17 cellular contexts compared by ENCODE assay signal in the genomic region with DNA sequence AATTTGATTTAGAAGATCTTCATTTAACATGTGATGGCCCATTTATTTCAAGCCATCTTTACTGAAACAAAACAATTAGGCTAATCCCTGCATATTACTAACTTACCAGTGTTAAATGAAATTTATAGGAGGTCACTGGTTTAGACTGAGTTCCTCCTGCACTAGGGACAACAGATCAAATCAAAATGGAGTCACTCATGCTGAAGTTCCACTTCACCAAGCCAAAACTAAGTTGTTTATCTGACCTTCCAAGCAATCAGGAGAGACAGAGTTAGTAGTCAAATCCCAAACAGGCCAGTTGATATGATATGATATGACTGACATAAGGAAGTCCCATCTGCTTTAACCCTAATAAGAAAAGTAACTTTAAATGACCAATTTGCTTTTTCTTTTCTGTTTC. TPM values are rescaled to one million over a fixed set of nuclear protein-coding genes. Genes with fewer than 3 reads are reported as not detected.
DNase-seq lines count a peak whose midpoint lies in the region; ATAC-seq, FAIRE-seq and TF ChIP-seq lines count a peak whose summit lies in the region.
"Had no signal": no experiment of that assay in that cellular context is flagged by ENCODE, and none has a peak within 500 bp of the region (broad histone marks: within the 10 kb centered on the region; RNA-seq: fewer than 3 reads in every experiment).

No MANE protein-coding gene starts in this region.

- CTCF ChIA-PET in CD8-positive, alpha-beta T cell (lab: Charles Lee): no interaction called here

- no peaks in the 10 kb centered on the region for H3K27me3 ChIP-seq in CD8-positive, alpha-beta T cell (ENCODE audit: insufficient read depth, low read length)
- H3K27me3 ChIP-seq in right cardiac atrium (ENCODE audit: control insufficient read depth, insufficient read depth) (no peaks in the 10 kb centered on the region), pancreas (no peaks in the 10 kb centered on the region), right lobe of liver (no peaks in the 10 kb centered on the region)

- no peaks in the 10 kb centered on the region for H3K36me3 ChIP-seq in CD8-positive, alpha-beta T cell (ENCODE audit: insufficient read depth, low read length)
- H3K36me3 ChIP-seq in pancreas: no peaks in the 10 kb centered on the region
- H3K36me3 ChIP-seq in right lobe of liver: no peaks in the 10 kb centered on the region

- intact Hi-C loops in activated CD4-positive, alpha-beta T cell treated with anti-CD3 and anti-CD28 coated beads, Interleukin-2, amount 10 ng/mL, durations not matched to agents 24 days and 14 days (cut with micrococcal nuclease): loop anchor here (2.0 to 10.0 kb wide), 2 partner anchors 97 to 1257 kb away; no protein-coding TSS in a partner anchor
- intact Hi-C loops in CD8-positive, alpha-beta T cell (cut with DNase I, micrococcal nuclease): loop anchor here in 1 of 2 experiments (10.0 kb wide), 2 partner anchors 217 to 1087 kb away; a partner anchor contains a TSS
- intact Hi-C loops in activated T-helper 2 cell treated with anti-CD3 and anti-CD28 coated beads, Interferon-gamma antibody, Interleukin-2, Interleukin-4, amounts not matched to agents 10 μg/mL and 5 μg/mL and 100 μg/mL, durations not matched to agents 14 hours and 24 hours and 36 hours (cut with micrococcal nuclease): no loop called here
- intact Hi-C loops in right cardiac atrium (cut with DNase I) (no loop called here), pancreas (cut with DNase I) (no loop called here), right lobe of liver (cut with DNase I) (no loop called here)

- H3K27ac ChIP-seq in CD8-positive, alpha-beta T cell (ENCODE audit: low read depth, low read length): no peak overlapping the region
- H3K27ac ChIP-seq in right cardiac atrium (ENCODE audit: low read length): no peak overlapping the region
- H3K27ac ChIP-seq in pancreas: no peak overlapping the region
- H3K27ac ChIP-seq in right lobe of liver: no peak overlapping the region

- TF ChIP-seq CTCF in CD8-positive, alpha-beta T cell (IDR thresholded peaks at IDR 0.05): no peak
- no peak for TF ChIP-seq CTCF in pancreas (IDR thresholded peaks at IDR 0.05)
- no peak for TF ChIP-seq CTCF in right lobe of liver (IDR thresholded peaks at IDR 0.05)

- H3K4me1 ChIP-seq in CD8-positive, alpha-beta T cell (ENCODE audit: insufficient read depth, low read length): peaks cover 22% of the 10 kb centered on the region
- H3K4me1 ChIP-seq in right cardiac atrium (ENCODE audit: control insufficient read depth, insufficient read depth, low read length) (no peaks in the 10 kb centered on the region), pancreas (peaks cover 0 to 9% (median 0%) of the 10 kb centered on the region in 3 donors), right lobe of liver (peaks cover 0 to 17% (median 1%) of the 10 kb centered on the region in 4 donors)

- H3K27ac Mint-ChIP-seq in activated CD4-positive, alpha-beta T cell treated with anti-CD3 and anti-CD28 coated beads, Interleukin-2, amount 10 ng/mL, durations not matched to agents 24 days and 14 days: peak overlapping the region; percentile 22
- no peak overlapping the region for H3K27ac Mint-ChIP-seq in CD8-positive, alpha-beta T cell
- peak overlapping the region; percentile 36 for H3K27ac Mint-ChIP-seq in activated T-helper 2 cell treated with anti-CD3 and anti-CD28 coated beads, Interferon-gamma antibody, Interleukin-2, Interleukin-4, amounts not matched to agents 10 μg/mL and 5 μg/mL and 100 μg/mL, durations not matched to agents 14 hours and 24 hours and 36 hours
- H3K27ac Mint-ChIP-seq in naive B cell: peak overlapping the region in 5 of 6 donors; percentile 5 to 63 (median 19)

- no peak overlapping the region for H3K4me3 ChIP-seq in CD8-positive, alpha-beta T cell (ENCODE audit: low read depth, low read length)
- no peak overlapping the region for H3K4me3 ChIP-seq in right cardiac atrium (ENCODE audit: low read length)
- H3K4me3 ChIP-seq in pancreas: no peak overlapping the region
- H3K4me3 ChIP-seq in right lobe of liver: no peak overlapping the region

- POLR2A ChIA-PET in CD8-positive, alpha-beta T cell (lab: Charles Lee): no interaction called here

- H3K36me3 Mint-ChIP-seq in activated CD4-positive, alpha-beta T cell treated with anti-CD3 and anti-CD28 coated beads, Interleukin-2, amount 10 ng/mL, durations not matched to agents 24 days and 14 days (ENCODE audit: low read depth): peaks cover 46% of the 10 kb centered on the region
- H3K36me3 Mint-ChIP-seq in CD8-positive, alpha-beta T cell: peaks cover 8% of the 10 kb centered on the region
- H3K36me3 Mint-ChIP-seq in activated T-helper 2 cell treated with anti-CD3 and anti-CD28 coated beads, Interferon-gamma antibody, Interleukin-2, Interleukin-4, amounts not matched to agents 10 μg/mL and 5 μg/mL and 100 μg/mL, durations not matched to agents 14 hours and 24 hours and 36 hours (ENCODE audit: low read depth): peaks cover 50% of the 10 kb centered on the region
- H3K36me3 Mint-ChIP-seq in naive B cell: peaks cover 6 to 15% of the 10 kb centered on the region in 2 donors

- H3K27me3 Mint-ChIP-seq in activated CD4-positive, alpha-beta T cell treated with anti-CD3 and anti-CD28 coated beads, Interleukin-2, amount 10 ng/mL, durations not matched to agents 24 days and 14 days: no peaks in the 10 kb centered on the region
- no peaks in the 10 kb centered on the region for H3K27me3 Mint-ChIP-seq in CD8-positive, alpha-beta T cell (ENCODE audit: low read depth)
- no peaks in the 10 kb centered on the region for H3K27me3 Mint-ChIP-seq in activated T-helper 2 cell treated with anti-CD3 and anti-CD28 coated beads, Interferon-gamma antibody, Interleukin-2, Interleukin-4, amounts not matched to agents 10 μg/mL and 5 μg/mL and 100 μg/mL, durations not matched to agents 14 hours and 24 hours and 36 hours (ENCODE audit: low read depth)
- no peaks in the 10 kb centered on the region for H3K27me3 Mint-ChIP-seq in naive B cell
- H3K27me3 Mint-ChIP-seq: IgD-negative memory B cell had no signal

- DNase-seq in activated CD4-positive, alpha-beta T cell treated with anti-CD3 and anti-CD28 coated beads, Interleukin-2, amount 10 ng/mL, durations not matched to agents 24 days and 14 days: no peak
- DNase-seq in activated CD4-positive, alpha-beta T cell treated with anti-CD3 and anti-CD28 coated beads for 4 hours: no peak
- DNase-seq in CD8-positive, alpha-beta T cell: no peak
- DNase-seq in activated T-helper 2 cell treated with anti-CD3 and anti-CD28 coated beads, Interferon-gamma antibody, Interleukin-2, Interleukin-4, amounts not matched to agents 10 μg/mL and 5 μg/mL and 100 μg/mL, durations not matched to agents 14 hours and 24 hours and 36 hours (ENCODE audit: low spot score): no peak
- DNase-seq in naive B cell (no peak), right cardiac atrium (no peak), pancreas (no peak), right lobe of liver (no peak)
- DNase-seq: DMS79 treated with DMSO at 0.1 percent for 48 hours, NCI-H1092 treated with DMSO at 0.1 percent for 48 hours, NCI-H1694, NCI-H345, NCI-H69 had no signal

- H3K9me3 ChIP-seq in CD8-positive, alpha-beta T cell (ENCODE audit: low read length): no peaks in the 10 kb centered on the region
- no peaks in the 10 kb centered on the region for H3K9me3 ChIP-seq in right cardiac atrium (ENCODE audit: control insufficient read depth, low read length)
- H3K9me3 ChIP-seq in pancreas: no peaks in the 10 kb centered on the region
- H3K9me3 ChIP-seq in right lobe of liver: no peaks in the 10 kb centered on the region

- no peak for ATAC-seq in CD8-positive, alpha-beta T cell
- ATAC-seq in naive B cell (ENCODE audit: low read depth in 2 of 2) (no peak), right cardiac atrium (no peak), pancreas (no peak), right lobe of liver (no peak)

- no peak for FAIRE-seq in pancreas (lab: Jason Lieb, UNC)
- FAIRE-seq: A204.1, G401.6, GM19239 had no signal

- H3K4me1 Mint-ChIP-seq in activated CD4-positive, alpha-beta T cell treated with anti-CD3 and anti-CD28 coated beads, Interleukin-2, amount 10 ng/mL, durations not matched to agents 24 days and 14 days: peaks cover 43% of the 10 kb centered on the region
- H3K4me1 Mint-ChIP-seq in CD8-positive, alpha-beta T cell (ENCODE audit: low read depth): peaks cover 47% of the 10 kb centered on the region
- peaks cover 53% of the 10 kb centered on the region for H3K4me1 Mint-ChIP-seq in activated T-helper 2 cell treated with anti-CD3 and anti-CD28 coated beads, Interferon-gamma antibody, Interleukin-2, Interleukin-4, amounts not matched to agents 10 μg/mL and 5 μg/mL and 100 μg/mL, durations not matched to agents 14 hours and 24 hours and 36 hours (ENCODE audit: low read depth)
- H3K4me1 Mint-ChIP-seq in naive B cell: peaks cover 41 to 55% (median 46%) of the 10 kb centered on the region in 3 donors

- TF ChIP-seq POLR2A in right lobe of liver (IDR thresholded peaks at IDR 0.05): no peak

- H3K4me3 Mint-ChIP-seq in activated CD4-positive, alpha-beta T cell treated with anti-CD3 and anti-CD28 coated beads, Interleukin-2, amount 10 ng/mL, durations not matched to agents 24 days and 14 days: peak overlapping the region; percentile 9
- peak overlapping the region; percentile 0 for H3K4me3 Mint-ChIP-seq in CD8-positive, alpha-beta T cell
- H3K4me3 Mint-ChIP-seq in activated T-helper 2 cell treated with anti-CD3 and anti-CD28 coated beads, Interferon-gamma antibody, Interleukin-2, Interleukin-4, amounts not matched to agents 10 μg/mL and 5 μg/mL and 100 μg/mL, durations not matched to agents 14 hours and 24 hours and 36 hours (ENCODE audit: low read depth): no peak overlapping the region
- no peak overlapping the region for H3K4me3 Mint-ChIP-seq in naive B cell

- H3K9me3 Mint-ChIP-seq in activated CD4-positive, alpha-beta T cell treated with anti-CD3 and anti-CD28 coated beads, Interleukin-2, amount 10 ng/mL, durations not matched to agents 24 days and 14 days: no peaks in the 10 kb centered on the region
- H3K9me3 Mint-ChIP-seq in CD8-positive, alpha-beta T cell: peaks cover 2% of the 10 kb centered on the region
- no peaks in the 10 kb centered on the region for H3K9me3 Mint-ChIP-seq in activated T-helper 2 cell treated with anti-CD3 and anti-CD28 coated beads, Interferon-gamma antibody, Interleukin-2, Interleukin-4, amounts not matched to agents 10 μg/mL and 5 μg/mL and 100 μg/mL, durations not matched to agents 14 hours and 24 hours and 36 hours
- H3K9me3 Mint-ChIP-seq in naive B cell: peaks cover 0 to 4% (median 0%) of the 10 kb centered on the region in 7 donors
- H3K9me3 Mint-ChIP-seq: IgD-negative memory B cell had no signal

RNA-seq across cellular contexts. Expression of a gene that starts 4.8 kb away (rescaled TPM):
- total RNA-seq in activated CD4-positive, alpha-beta T cell treated with anti-CD3 and anti-CD28 coated beads, Interleukin-2, amount 10 ng/mL, durations not matched to agents 24 days and 14 days: 94.5 and 106 TPM in 2 replicates
- 10 to 100 TPM; 34.1 to 38.7 TPM for total RNA-seq in CD8-positive, alpha-beta T cell
- total RNA-seq in activated T-helper 2 cell treated with anti-CD3 and anti-CD28 coated beads, Interferon-gamma antibody, Interleukin-2, Interleukin-4, amounts not matched to agents 10 μg/mL and 5 μg/mL and 100 μg/mL, durations not matched to agents 14 hours and 24 hours and 36 hours: 98.6 and 110 TPM in 2 replicates
- polyA plus RNA-seq in naive B cell (ENCODE audit: low read depth in 6 of 6) (10 to 100 TPM; 50.1 to 71.6 (median 65.3) TPM), right cardiac atrium (3.8 TPM), pancreas (1 to 10 TPM; 4.3 to 5.2 TPM)
- total RNA-seq in right cardiac atrium (10 to 100 TPM; 10.0 to 15.3 (median 12.0) TPM), pancreas (10 to 100 TPM in 3 of 6 donors, 1 to 10 TPM in 3; 8.1 to 13.7 (median 9.7) TPM), right lobe of liver (10 to 100 TPM in 5 of 6 experiments, 1 to 10 TPM in 1; 9.0 to 16.6 (median 12.5) TPM)

Comparison
In these comparisons a context has a peak if more than half of its experiments do, and no peak if none do; other contexts are left out.
1. H3K4me3 Mint-ChIP-seq: peak in activated CD4-positive, alpha-beta T cell treated with anti-CD3 and anti-CD28 coated beads, Interleukin-2, amount 10 ng/mL, durations not matched to agents 24 days and 14 days (single experiment) and CD8-positive, alpha-beta T cell (single experiment); none in activated T-helper 2 cell treated with anti-CD3 and anti-CD28 coated beads, Interferon-gamma antibody, Interleukin-2, Interleukin-4, amounts not matched to agents 10 μg/mL and 5 μg/mL and 100 μg/mL, durations not matched to agents 14 hours and 24 hours and 36 hours (single experiment) and naive B cell (0 of 8).